Comparison of ENCODE assay signal across 2 cellular contexts in the genomic region with DNA sequence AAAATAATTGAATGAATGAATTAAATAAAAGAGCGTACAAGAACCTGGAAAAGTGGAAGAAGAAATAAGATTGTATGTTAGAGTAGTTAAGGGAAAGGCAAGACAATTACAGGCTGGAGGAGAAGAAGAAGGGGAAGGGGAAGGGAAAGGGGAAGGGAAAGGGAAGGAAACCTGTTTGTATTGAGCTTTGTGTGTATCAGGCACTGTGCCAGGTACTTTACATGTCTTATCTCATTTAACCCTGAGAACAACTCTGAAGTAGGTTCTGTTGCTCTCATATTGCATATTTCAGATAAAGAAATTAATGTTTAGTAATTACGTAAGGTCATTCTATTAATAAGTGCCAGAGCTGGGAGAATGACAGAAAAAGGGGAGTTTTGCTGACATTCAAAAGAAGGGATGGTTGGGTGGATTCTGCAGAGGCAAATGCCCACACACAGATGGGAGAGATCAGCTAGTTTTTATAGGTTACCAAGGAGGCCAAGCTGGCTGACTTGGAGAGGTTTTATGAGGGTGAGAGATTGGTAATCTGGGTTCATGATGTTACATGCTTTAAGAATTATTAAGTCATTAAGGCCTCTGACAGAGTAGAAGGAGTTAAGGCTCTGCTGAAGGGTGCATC.
TF ChIP-seq lines count a peak whose summit lies in the region.

No MANE protein-coding gene starts in this region.

TF ChIP-seq in HepG2, 621 proteins besides CTCF, POLR2A, EP300 and RAD21:
- TF ChIP-seq AHR (CRISPR knock-in tag; IDR thresholded peaks at IDR 0.05) (no peak), HNRNPK (IDR thresholded peaks at IDR 0.05; ENCODE audit: low read depth, low read length, poor library complexity, severe bottlenecking) (peak; percentile 72)

TF ChIP-seq in K562, 482 proteins besides CTCF, POLR2A, EP300 and RAD21:
- TF ChIP-seq PHTF2 (CRISPR knock-in tag; IDR thresholded peaks at IDR 0.05) (no peak), NFIC (IDR thresholded peaks at IDR 0.05) (peak; percentile 54), CBX3 (IDR thresholded peaks at IDR 0.05; ENCODE audit: borderline replicate concordance in 1 of 2, low read length in 2 of 2) (no peak), ELF2 (CRISPR knock-in tag; IDR thresholded peaks at IDR 0.05) (no peak), ELF4 (CRISPR knock-in tag; IDR thresholded peaks at IDR 0.05) (no peak), NFXL1 (CRISPR knock-in tag; IDR thresholded peaks at IDR 0.05) (no peak), RBM25 (IDR thresholded peaks at IDR 0.05; ENCODE audit: low read depth, low read length, severe bottlenecking) (peak; percentile 28), ZBED1 (IDR thresholded peaks at IDR 0.05) (no peak), HNRNPK (IDR thresholded peaks at IDR 0.05; ENCODE audit: low read depth, low read length, poor library complexity, severe bottlenecking) (peak; percentile 37), ETS1 (conservative IDR thresholded peaks at IDR 0.05; ENCODE audit: control insufficient read depth, low read depth, low read length) (no peak)
- TF ChIP-seq, protein P1, sequence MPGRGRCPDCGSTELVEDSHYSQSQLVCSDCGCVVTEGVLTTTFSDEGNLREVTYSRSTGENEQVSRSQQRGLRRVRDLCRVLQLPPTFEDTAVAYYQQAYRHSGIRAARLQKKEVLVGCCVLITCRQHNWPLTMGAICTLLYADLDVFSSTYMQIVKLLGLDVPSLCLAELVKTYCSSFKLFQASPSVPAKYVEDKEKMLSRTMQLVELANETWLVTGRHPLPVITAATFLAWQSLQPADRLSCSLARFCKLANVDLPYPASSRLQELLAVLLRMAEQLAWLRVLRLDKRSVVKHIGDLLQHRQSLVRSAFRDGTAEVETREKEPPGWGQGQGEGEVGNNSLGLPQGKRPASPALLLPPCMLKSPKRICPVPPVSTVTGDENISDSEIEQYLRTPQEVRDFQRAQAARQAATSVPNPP (IDR thresholded peaks at IDR 0.05; ENCODE audit: borderline replicate concordance, insufficient read depth, insufficient read length) = no peak
- TF ChIP-seq, protein P2, sequence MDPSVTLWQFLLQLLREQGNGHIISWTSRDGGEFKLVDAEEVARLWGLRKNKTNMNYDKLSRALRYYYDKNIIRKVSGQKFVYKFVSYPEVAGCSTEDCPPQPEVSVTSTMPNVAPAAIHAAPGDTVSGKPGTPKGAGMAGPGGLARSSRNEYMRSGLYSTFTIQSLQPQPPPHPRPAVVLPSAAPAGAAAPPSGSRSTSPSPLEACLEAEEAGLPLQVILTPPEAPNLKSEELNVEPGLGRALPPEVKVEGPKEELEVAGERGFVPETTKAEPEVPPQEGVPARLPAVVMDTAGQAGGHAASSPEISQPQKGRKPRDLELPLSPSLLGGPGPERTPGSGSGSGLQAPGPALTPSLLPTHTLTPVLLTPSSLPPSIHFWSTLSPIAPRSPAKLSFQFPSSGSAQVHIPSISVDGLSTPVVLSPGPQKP (CRISPR knock-in tag; IDR thresholded peaks at IDR 0.05) = no peak
- TF ChIP-seq, protein P3, sequence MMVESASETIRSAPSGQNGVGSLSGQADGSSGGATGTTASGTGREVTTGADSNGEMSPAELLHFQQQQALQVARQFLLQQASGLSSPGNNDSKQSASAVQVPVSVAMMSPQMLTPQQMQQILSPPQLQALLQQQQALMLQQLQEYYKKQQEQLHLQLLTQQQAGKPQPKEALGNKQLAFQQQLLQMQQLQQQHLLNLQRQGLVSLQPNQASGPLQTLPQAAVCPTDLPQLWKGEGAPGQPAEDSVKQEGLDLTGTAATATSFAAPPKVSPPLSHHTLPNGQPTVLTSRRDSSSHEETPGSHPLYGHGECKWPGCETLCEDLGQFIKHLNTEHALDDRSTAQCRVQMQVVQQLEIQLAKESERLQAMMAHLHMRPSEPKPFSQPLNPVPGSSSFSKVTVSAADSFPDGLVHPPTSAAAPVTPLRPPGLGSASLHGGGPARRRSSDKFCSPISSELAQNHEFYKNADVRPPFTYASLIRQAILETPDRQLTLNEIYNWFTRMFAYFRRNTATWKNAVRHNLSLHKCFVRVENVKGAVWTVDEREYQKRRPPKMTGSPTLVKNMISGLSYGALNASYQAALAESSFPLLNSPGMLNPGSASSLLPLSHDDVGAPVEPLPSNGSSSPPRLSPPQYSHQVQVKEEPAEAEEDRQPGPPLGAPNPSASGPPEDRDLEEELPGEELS (CRISPR knock-in tag; IDR thresholded peaks at IDR 0.05; ENCODE audit: borderline replicate concordance) = no peak
TF ChIP-seq in K562: peak in this region for 3.
